ENCODE assay signal across 8 cellular contexts in the genomic region with DNA sequence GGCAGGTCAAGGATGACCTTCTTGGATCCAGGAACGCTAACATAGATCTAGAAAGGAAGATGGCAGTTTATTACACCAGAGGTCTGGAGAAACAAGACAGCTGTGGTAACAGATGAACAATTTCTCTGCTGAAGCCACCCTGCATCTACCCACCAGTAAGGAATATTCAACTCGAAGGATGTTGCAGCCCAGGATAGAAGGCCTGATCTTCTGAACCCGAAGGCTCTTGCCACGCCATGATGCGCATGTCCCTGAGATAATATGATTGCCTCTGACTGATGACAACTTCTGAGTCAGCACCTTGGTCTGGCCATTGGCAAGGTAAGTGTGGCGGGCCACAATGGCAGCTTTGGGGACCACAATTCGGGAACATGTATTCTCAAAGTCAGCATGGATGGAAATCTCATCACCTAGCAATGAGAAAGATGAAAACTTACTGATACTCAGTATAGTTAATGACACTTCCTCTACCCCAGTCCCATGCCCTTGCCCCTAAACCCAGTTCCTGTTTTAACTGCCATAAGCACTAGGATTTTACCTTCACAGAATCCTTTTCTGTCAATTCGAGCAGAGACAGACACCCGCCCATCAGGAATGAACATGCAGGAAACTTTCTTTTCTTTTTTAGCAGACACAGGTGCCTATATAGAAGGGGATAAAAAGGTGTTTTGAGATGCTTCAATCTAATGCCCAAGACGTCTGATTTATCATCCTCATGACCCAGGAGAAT. TPM values are rescaled to one million over a fixed set of nuclear protein-coding genes. Genes with fewer than 3 reads are reported as not detected.
A peak's percentile ranks its signal among the peaks of the same experiment; 100 is the strongest.
DNase-seq lines count a peak whose midpoint lies in the region; ATAC-seq and TF ChIP-seq lines count a peak whose summit lies in the region.

No MANE protein-coding gene starts in this region.

- H3K4me3 ChIP-seq in A673 (ENCODE audit: low read depth, low read length, poor library complexity, severe bottlenecking) (peak overlapping the region; percentile 67), iPS-18c (ENCODE audit: insufficient read depth, low read depth, low read length) (peak overlapping the region; percentile 56; the same call in 1 of the 2 replicates)

- H3K27ac ChIP-seq in A673 (ENCODE audit: low read depth, low read length, poor library complexity, severe bottlenecking) = peak overlapping the region; percentile 72
- H3K27ac ChIP-seq in KOPT-K1 (ENCODE audit: low read depth, low read length, poor library complexity, severe bottlenecking) = peak overlapping the region; percentile 90

- intact Hi-C loops in A673 (cut with micrococcal nuclease; ENCODE audit: unreplicated experiment) = loop anchor here (1.0 to 5.0 kb wide), 2 partner anchors 9 to 137 kb away; partner anchors contain the start of gene PIAS3
- intact Hi-C loops in activated T-helper 2 cell treated with anti-CD3 and anti-CD28 coated beads, Interferon-gamma antibody, Interleukin-2, Interleukin-4, amounts not matched to agents 10 μg/mL and 5 μg/mL and 100 μg/mL, durations not matched to agents 14 hours and 24 hours and 36 hours (cut with micrococcal nuclease) = loop anchor here (1.0 to 5.0 kb wide), 5 partner anchors 15 to 77 kb away; partner anchors contain the start of genes ANKRD34A, PEX11B and POLR3GL

- H3K4me3 Mint-ChIP-seq in activated T-helper 2 cell treated with anti-CD3 and anti-CD28 coated beads, Interferon-gamma antibody, Interleukin-2, Interleukin-4, amounts not matched to agents 10 μg/mL and 5 μg/mL and 100 μg/mL, durations not matched to agents 14 hours and 24 hours and 36 hours (ENCODE audit: low read depth) = peak overlapping the region; percentile 85

- no peaks in the 10 kb centered on the region for H3K9me3 Mint-ChIP-seq in activated T-helper 2 cell treated with anti-CD3 and anti-CD28 coated beads, Interferon-gamma antibody, Interleukin-2, Interleukin-4, amounts not matched to agents 10 μg/mL and 5 μg/mL and 100 μg/mL, durations not matched to agents 14 hours and 24 hours and 36 hours

- no peaks in the 10 kb centered on the region for H3K27me3 Mint-ChIP-seq in activated T-helper 2 cell treated with anti-CD3 and anti-CD28 coated beads, Interferon-gamma antibody, Interleukin-2, Interleukin-4, amounts not matched to agents 10 μg/mL and 5 μg/mL and 100 μg/mL, durations not matched to agents 14 hours and 24 hours and 36 hours (ENCODE audit: low read depth)

- peaks cover 42% of the 10 kb centered on the region for H3K36me3 ChIP-seq in A673 (ENCODE audit: insufficient read depth, low read length, poor library complexity, severe bottlenecking)
- H3K36me3 ChIP-seq in KOPT-K1 (ENCODE audit: insufficient read depth, low read length) = peaks cover 29% of the 10 kb centered on the region

- BruUV-seq in A673 (replicated peaks; lab: Mats Ljungman, UMichigan) = no TSS peak

- CTCF ChIA-PET in A673 (lab: Charles Lee) = no interaction called here

- H3K4me1 Mint-ChIP-seq in activated T-helper 2 cell treated with anti-CD3 and anti-CD28 coated beads, Interferon-gamma antibody, Interleukin-2, Interleukin-4, amounts not matched to agents 10 μg/mL and 5 μg/mL and 100 μg/mL, durations not matched to agents 14 hours and 24 hours and 36 hours (ENCODE audit: low read depth) = peaks cover 65% of the 10 kb centered on the region

- no peak for TF ChIP-seq CTCF in A673 (conservative IDR thresholded peaks at IDR 0.05; ENCODE audit: low read depth, low read length)

- peaks cover 48% of the 10 kb centered on the region for H3K36me3 Mint-ChIP-seq in activated T-helper 2 cell treated with anti-CD3 and anti-CD28 coated beads, Interferon-gamma antibody, Interleukin-2, Interleukin-4, amounts not matched to agents 10 μg/mL and 5 μg/mL and 100 μg/mL, durations not matched to agents 14 hours and 24 hours and 36 hours (ENCODE audit: low read depth)

- peak overlapping the region; percentile 95 for H3K27ac Mint-ChIP-seq in activated T-helper 2 cell treated with anti-CD3 and anti-CD28 coated beads, Interferon-gamma antibody, Interleukin-2, Interleukin-4, amounts not matched to agents 10 μg/mL and 5 μg/mL and 100 μg/mL, durations not matched to agents 14 hours and 24 hours and 36 hours

- peaks cover 35% of the 10 kb centered on the region for H3K4me1 ChIP-seq in A673 (ENCODE audit: insufficient read depth, low read length, poor library complexity, severe bottlenecking)

- H3K27me3 ChIP-seq in A673 (replicated peaks; ENCODE audit: insufficient read depth, low read depth, low read length, poor library complexity) = no peaks in the 10 kb centered on the region

- ATAC-seq in stimulated activated naive CD8-positive, alpha-beta T cell treated with anti-CD3 and anti-CD28 coated beads, Interleukin-15, Interleukin-2, amounts not matched to agents 100 U/mL and 50 U/mL, for 24 hours = peak; percentile 33
- no peak for ATAC-seq in GM21619 (IDR thresholded peaks at IDR 0.05; ENCODE audit: unreplicated experiment)
- no peak for ATAC-seq in GM18502 (IDR thresholded peaks at IDR 0.05; ENCODE audit: poor library complexity, unreplicated experiment)

- DNase-seq in A673 (ENCODE audit: low spot score) (no peak), NCI-H2227 (lab: John Stamatoyannopoulos, UW; ENCODE audit: unreplicated experiment) (no peak)
- no peak for DNase-seq in activated T-helper 2 cell treated with anti-CD3 and anti-CD28 coated beads, Interferon-gamma antibody, Interleukin-2, Interleukin-4, amounts not matched to agents 10 μg/mL and 5 μg/mL and 100 μg/mL, durations not matched to agents 14 hours and 24 hours and 36 hours (ENCODE audit: low spot score)
- DNase-seq in stimulated activated naive CD8-positive, alpha-beta T cell treated with anti-CD3 and anti-CD28 coated beads, Interleukin-15, Interleukin-2, amounts not matched to agents 100 U/mL and 50 U/mL, for 24 hours = peak; percentile 60

- no peaks in the 10 kb centered on the region for H3K9me3 ChIP-seq in A673 (ENCODE audit: low read depth, low read length, poor library complexity, severe bottlenecking)
- H3K9me3 ChIP-seq in KOPT-K1 (ENCODE audit: insufficient read depth, low read length, poor library complexity, severe bottlenecking) = no peaks in the 10 kb centered on the region
- no peaks in the 10 kb centered on the region for H3K9me3 ChIP-seq in iPS-18c (ENCODE audit: control insufficient read depth, insufficient read depth, low read length)

- POLR2A ChIA-PET in A673 (lab: Charles Lee; ENCODE audit: low non-redundant PET) = interaction anchor here (0.9 kb wide), 1 partner anchor 67 kb away, joined by 3 read pairs; the partner anchor contains the start of gene RBM8A

RNA-seq across cellular contexts. Expression of gene TXNIP, which starts 1.8 kb away (rescaled TPM):
- 27.3 and 36.4 TPM in 2 replicates for total RNA-seq in A673 (2021)
- 37.8 and 39.1 TPM in 2 replicates for total RNA-seq in activated T-helper 2 cell treated with anti-CD3 and anti-CD28 coated beads, Interferon-gamma antibody, Interleukin-2, Interleukin-4, amounts not matched to agents 10 μg/mL and 5 μg/mL and 100 μg/mL, durations not matched to agents 14 hours and 24 hours and 36 hours

RNA-seq across cellular contexts. Expression of gene HJV, which starts 27.0 kb away (rescaled TPM):
- total RNA-seq in A673 (2021) = 0.24 and 0.31 TPM in 2 replicates
- total RNA-seq in activated T-helper 2 cell treated with anti-CD3 and anti-CD28 coated beads, Interferon-gamma antibody, Interleukin-2, Interleukin-4, amounts not matched to agents 10 μg/mL and 5 μg/mL and 100 μg/mL, durations not matched to agents 14 hours and 24 hours and 36 hours = not detected in 2 replicates

RNA-seq across cellular contexts. Expression of gene POLR3GL, which starts 30.1 kb away (rescaled TPM):
- total RNA-seq in A673 (2021) = 8.5 and 11.6 TPM in 2 replicates
- 13.2 and 14.7 TPM in 2 replicates for total RNA-seq in activated T-helper 2 cell treated with anti-CD3 and anti-CD28 coated beads, Interferon-gamma antibody, Interleukin-2, Interleukin-4, amounts not matched to agents 10 μg/mL and 5 μg/mL and 100 μg/mL, durations not matched to agents 14 hours and 24 hours and 36 hours

RNA-seq across cellular contexts. Expression of gene ANKRD34A, which starts 30.2 kb away (rescaled TPM):
- total RNA-seq in A673 (2021) = 1.6 and 2.2 TPM in 2 replicates
- total RNA-seq in activated T-helper 2 cell treated with anti-CD3 and anti-CD28 coated beads, Interferon-gamma antibody, Interleukin-2, Interleukin-4, amounts not matched to agents 10 μg/mL and 5 μg/mL and 100 μg/mL, durations not matched to agents 14 hours and 24 hours and 36 hours = 4.1 TPM in 2 replicates

RNA-seq across cellular contexts. Expression of gene LIX1L, which starts 36.7 kb away (rescaled TPM):
- 39.6 and 40.1 TPM in 2 replicates for total RNA-seq in A673 (2021)
- 38.1 and 39.4 TPM in 2 replicates for total RNA-seq in activated T-helper 2 cell treated with anti-CD3 and anti-CD28 coated beads, Interferon-gamma antibody, Interleukin-2, Interleukin-4, amounts not matched to agents 10 μg/mL and 5 μg/mL and 100 μg/mL, durations not matched to agents 14 hours and 24 hours and 36 hours
